In genomic region chr1:6090996-6091822, GRCh38 we compare ENCODE assay signal across 22 cellular contexts.
"Had no signal": no experiment of that assay in that cellular context is flagged by ENCODE, and none has a peak within 500 bp of the region (broad histone marks: within the 10 kb centered on the region; RNA-seq: fewer than 3 reads in every experiment).

No MANE protein-coding gene starts in this region.

- ATAC-seq: heart left ventricle, left colon, left ventricle myocardium superior, sciatic nerve had no signal

- H3K36me3 ChIP-seq: thoracic aorta, transverse colon had no signal

- H3K4me3 Mint-ChIP-seq: nephron had no signal

- H3K27ac ChIP-seq: heart left ventricle, spleen, stomach, thoracic aorta, transverse colon had no signal

- H3K9me3 ChIP-seq: heart left ventricle, spleen, stomach, thoracic aorta, transverse colon had no signal

- H3K4me3 ChIP-seq: dorsolateral prefrontal cortex, heart left ventricle, lung, spleen, stomach, thoracic aorta, transverse colon had no signal

- DNase-seq: cortex of kidney; dorsolateral prefrontal cortex; effector CD8-positive, alpha-beta T cell; foreskin melanocyte; hippocampal formation; left colon; mesenchymal stem cell; midbrain; spleen; stimulated activated CD4-positive, alpha-beta T cell treated with anti-CD3 and anti-CD28 coated beads, Interleukin-15, amount 100 ng/mL, for 24 hours; stimulated activated CD4-positive, alpha-beta T cell treated with anti-CD3 and anti-CD28 coated beads, Interleukin-1b, Interleukin-23, amount 100 ng/mL, for 48 hours; stimulated activated CD4-positive, alpha-beta T cell treated with anti-CD3 and anti-CD28 coated beads, Interleukin-4, amount 100 ng/mL, for 24 hours; stimulated activated naive CD4-positive, alpha-beta T cell; stomach; substantia nigra; transverse colon had no signal

- H3K27ac Mint-ChIP-seq: nephron had no signal

- H3K9me3 Mint-ChIP-seq: nephron had no signal

- H3K4me1 ChIP-seq: stomach, transverse colon had no signal
